In genomic region chr4:63308702-63309101, GRCh38 we compare ENCODE assay signal across 9 cellular contexts.
"Had no signal": no experiment of that assay in that cellular context is flagged by ENCODE, and none has a peak within 500 bp of the region (broad histone marks: within the 10 kb centered on the region; RNA-seq: fewer than 3 reads in every experiment).

No MANE protein-coding gene starts in this region.

- FAIRE-seq: HepG2 had no signal

- H3K4me1 ChIP-seq: HAP-1 had no signal

- H3K27ac Mint-ChIP-seq: HFFc6, IgD-negative memory B cell had no signal

- H3K4me3 Mint-ChIP-seq: HFFc6, IgD-negative memory B cell had no signal

- H3K36me3 Mint-ChIP-seq: IgD-negative memory B cell had no signal

- H3K27ac ChIP-seq: GM23248, HL-60 had no signal

- DNase-seq: GM23248, GOT3, H7, HFFc6 had no signal

- H3K36me3 ChIP-seq: HAP-1 had no signal

- H3K27me3 Mint-ChIP-seq: IgD-negative memory B cell had no signal

- H3K4me3 ChIP-seq: GM23248, HAP-1 had no signal

- ATAC-seq: HCT116, HepG2 had no signal
